Comparison of ENCODE assay signal across 8 cellular contexts in the genomic region with DNA sequence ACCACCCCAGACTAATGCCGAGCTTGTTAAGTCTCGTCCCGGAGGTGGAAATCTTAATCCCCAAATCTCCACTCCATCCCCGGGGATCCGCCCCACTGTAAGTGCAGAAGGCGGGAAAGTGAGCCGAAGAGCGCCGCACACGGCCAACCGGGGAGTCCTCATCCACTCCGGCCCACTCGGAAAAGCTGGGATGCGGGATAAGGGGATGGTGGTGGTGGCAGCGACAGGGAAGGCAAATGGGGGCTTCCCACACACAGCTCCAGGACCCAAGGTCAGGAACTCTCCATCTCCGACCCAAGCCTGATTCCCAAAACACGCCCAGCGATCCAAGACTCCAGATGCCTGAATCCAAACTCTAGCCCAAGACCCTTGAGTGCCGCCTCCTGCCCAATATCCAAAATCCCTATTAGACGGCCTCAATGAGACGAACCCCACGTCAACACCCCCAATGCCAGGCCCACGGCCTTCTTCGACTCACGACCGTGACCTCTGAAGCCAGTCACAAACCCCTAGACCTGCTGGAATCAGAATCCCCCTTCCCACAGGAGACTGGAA.
DNase-seq lines count a peak whose midpoint lies in the region; ATAC-seq lines count a peak whose summit lies in the region.

No MANE protein-coding gene starts in this region.

- H3K4me3 ChIP-seq in endocrine pancreas (ENCODE audit: control insufficient read depth, insufficient read depth, low read length), result peak overlapping the region; percentile 45
- peak overlapping the region; percentile 80 to 86 for H3K4me3 ChIP-seq in muscle layer of colon (ENCODE audit: low read depth in 1 of 2, low read length in 2 of 2)

- H3K36me3 ChIP-seq in endocrine pancreas (ENCODE audit: control insufficient read depth, insufficient read depth, low read length), result no peaks in the 10 kb centered on the region
- no peaks in the 10 kb centered on the region for H3K36me3 ChIP-seq in muscle layer of colon (ENCODE audit: insufficient read depth, low read length)

- DNase-seq in COLO668 (lab: John Stamatoyannopoulos, UW; ENCODE audit: unreplicated experiment) (peak; percentile 55), SHP77 treated with DMSO at 0.1 percent for 48 hours (lab: John Stamatoyannopoulos, UW) (peak; percentile 20), activated gamma-delta T cell (lab: John Stamatoyannopoulos, UW) (no peak)

- H3K9ac ChIP-seq in endocrine pancreas (ENCODE audit: control insufficient read depth, insufficient read depth, low read length), result peak overlapping the region; percentile 86
- H3K9ac ChIP-seq in muscle layer of colon (ENCODE audit: low read length), result peak overlapping the region; percentile 78

- no peaks in the 10 kb centered on the region for H3K27me3 ChIP-seq in endocrine pancreas (ENCODE audit: control insufficient read depth, insufficient read depth, low read length)
- H3K27me3 ChIP-seq in muscle layer of colon (ENCODE audit: control insufficient read depth in 1 of 2, insufficient read depth in 2 of 2, low read length in 2 of 2), result no peaks in the 10 kb centered on the region

- H3K27ac ChIP-seq in muscle layer of colon (ENCODE audit: low read depth, low read length), result peak overlapping the region; percentile 81

- ATAC-seq in HG02938 (IDR thresholded peaks at IDR 0.05; ENCODE audit: unreplicated experiment) (peak; percentile 14), GM18858 (IDR thresholded peaks at IDR 0.05; ENCODE audit: unreplicated experiment) (no peak), HG02759 (IDR thresholded peaks at IDR 0.05; ENCODE audit: unreplicated experiment) (no peak)

- H3K9me3 ChIP-seq in endocrine pancreas (ENCODE audit: control insufficient read depth, low read length) (no peaks in the 10 kb centered on the region), muscle layer of colon (ENCODE audit: low read length) (no peaks in the 10 kb centered on the region)

- H3K4me1 ChIP-seq in endocrine pancreas (ENCODE audit: control insufficient read depth, insufficient read depth, low read length) (no peaks in the 10 kb centered on the region), muscle layer of colon (ENCODE audit: insufficient read depth, low read length) (peaks cover 40% of the 10 kb centered on the region)
